23 cellular contexts compared by ENCODE assay signal in genomic region chr4:165662341-165662740, GRCh38.
DNase-seq lines count a peak whose midpoint lies in the region; ATAC-seq and TF ChIP-seq lines count a peak whose summit lies in the region.
"Had no signal": no experiment of that assay in that cellular context is flagged by ENCODE, and none has a peak within 500 bp of the region (broad histone marks: within the 10 kb centered on the region; RNA-seq: fewer than 3 reads in every experiment).

No MANE protein-coding gene starts in this region.

- TF ChIP-seq CTCF in GM23338 (conservative IDR thresholded peaks at IDR 0.05; ENCODE audit: low read depth in 2 of 2): no peak
- TF ChIP-seq CTCF in fibroblast of the aortic adventitia (IDR thresholded peaks at IDR 0.05; ENCODE audit: insufficient read depth, low read length): no peak
- no peak for TF ChIP-seq CTCF in retinal pigment epithelial cell (conservative IDR thresholded peaks at IDR 0.05; ENCODE audit: low read depth, low read length)
- TF ChIP-seq CTCF in natural killer cell (IDR thresholded peaks at IDR 0.05): no peak

- no peaks in the 10 kb centered on the region for H3K79me2 ChIP-seq in GM23338 (replicated peaks; ENCODE audit: insufficient read depth)

- no peaks in the 10 kb centered on the region for H3K36me3 ChIP-seq in GM23338 (ENCODE audit: insufficient read depth)

- H3K9me3 Mint-ChIP-seq in GM23338: no peaks in the 10 kb centered on the region
- H3K9me3 Mint-ChIP-seq in naive thymus-derived CD8-positive, alpha-beta T cell: peaks cover 0 to 4% (median 0%) of the 10 kb centered on the region in 9 donors
- H3K9me3 Mint-ChIP-seq in natural killer cell: peaks cover 0 to 6% of the 10 kb centered on the region in 2 donors
- H3K9me3 Mint-ChIP-seq: CD8-positive, alpha-beta T cell had no signal

- no peaks in the 10 kb centered on the region for H4K20me1 ChIP-seq in GM23338 (replicated peaks; ENCODE audit: insufficient read depth)

- DNase-seq in GM23338 (ENCODE audit: low spot score): no peak
- DNase-seq in astrocyte of the hippocampus (ENCODE audit: low read depth, low spot score): peak; percentile 62
- DNase-seq in fibroblast of the aortic adventitia (ENCODE audit: low read depth): peak; percentile 23
- peak; percentile 93 for DNase-seq in retinal pigment epithelial cell (ENCODE audit: low read depth)
- no peak for DNase-seq in naive thymus-derived CD8-positive, alpha-beta T cell
- DNase-seq in stimulated activated CD4-positive, alpha-beta T cell treated with anti-CD3 and anti-CD28 coated beads, Interleukin-1b, Interleukin-23, amount 100 ng/mL, for 48 hours: no peak
- DNase-seq in natural killer cell: no peak
- DNase-seq: AML-193; C1 segment of cervical spinal cord; CD8-positive, alpha-beta T cell; DND-41; GOT3; NCI-H1092 treated with DMSO at 0.1 percent for 48 hours; NCI-H146; NCI-H2029 treated with DMSO at 0.1 percent for 48 hours; NCI-H226; NCI-H510A treated with DMSO at 0.1 percent for 48 hours; NCI-H748 treated with DMSO at 0.1 percent for 48 hours; SHP77 treated with DMSO at 0.1 percent for 48 hours had no signal

- H2AFZ ChIP-seq in GM23338: peak overlapping the region; percentile 61; the same call in 1 of the 2 replicates

- H3K4me1 Mint-ChIP-seq in GM23338 (peaks cover 13% of the 10 kb centered on the region; the same call in 2 of the 3 replicates), natural killer cell (no peaks in the 10 kb centered on the region)
- no peaks in the 10 kb centered on the region for H3K4me1 Mint-ChIP-seq in naive thymus-derived CD8-positive, alpha-beta T cell

- H3K4me3 Mint-ChIP-seq in GM23338: no peak overlapping the region
- no peak overlapping the region for H3K4me3 Mint-ChIP-seq in naive thymus-derived CD8-positive, alpha-beta T cell
- H3K4me3 Mint-ChIP-seq in natural killer cell: no peak overlapping the region
- H3K4me3 Mint-ChIP-seq: CD8-positive, alpha-beta T cell had no signal

- H3K4me3 ChIP-seq in GM23338 (no peak overlapping the region), fibroblast of the aortic adventitia (ENCODE audit: low read depth, low read length) (no peak overlapping the region), retinal pigment epithelial cell (ENCODE audit: low read length) (no peak overlapping the region)
- H3K4me3 ChIP-seq: K562, SK-N-MC had no signal

- no peaks in the 10 kb centered on the region for H3F3A ChIP-seq in GM23338 (replicated peaks; ENCODE audit: low read depth)

- ATAC-seq in GM23338: no peak
- ATAC-seq in naive thymus-derived CD8-positive, alpha-beta T cell: no peak
- ATAC-seq in natural killer cell: no peak
- ATAC-seq in GM21825 (IDR thresholded peaks at IDR 0.05; ENCODE audit: unreplicated experiment): no peak
- ATAC-seq: CD8-positive, alpha-beta T cell; K562 had no signal

- H3K27me3 Mint-ChIP-seq in GM23338 (ENCODE audit: insufficient read depth, low read depth, poor library complexity) (peaks cover 4% of the 10 kb centered on the region), natural killer cell (ENCODE audit: low read depth in 2 of 2) (no peaks in the 10 kb centered on the region)
- no peaks in the 10 kb centered on the region for H3K27me3 Mint-ChIP-seq in naive thymus-derived CD8-positive, alpha-beta T cell

- H3K4me2 ChIP-seq in GM23338: no peak overlapping the region

- no peak overlapping the region for H3K27ac ChIP-seq in GM23338 (ENCODE audit: low read depth)
- H3K27ac ChIP-seq: RWPE1, SK-N-MC had no signal

- no peak overlapping the region for H3K27ac Mint-ChIP-seq in GM23338
- H3K27ac Mint-ChIP-seq in naive thymus-derived CD8-positive, alpha-beta T cell: no peak overlapping the region
- H3K27ac Mint-ChIP-seq in natural killer cell: no peak overlapping the region
- H3K27ac Mint-ChIP-seq: CD8-positive, alpha-beta T cell had no signal

- intact Hi-C loops in natural killer cell (cut with micrococcal nuclease): no loop called here

- H3K9me2 ChIP-seq in GM23338 (ENCODE audit: insufficient read depth): no peaks in the 10 kb centered on the region

- POLR2A ChIA-PET in naive thymus-derived CD8-positive, alpha-beta T cell (lab: Charles Lee): no interaction called here

- no peaks in the 10 kb centered on the region for H3K36me3 Mint-ChIP-seq in GM23338 (ENCODE audit: low read depth)
- no peaks in the 10 kb centered on the region for H3K36me3 Mint-ChIP-seq in naive thymus-derived CD8-positive, alpha-beta T cell
- H3K36me3 Mint-ChIP-seq in natural killer cell: no peaks in the 10 kb centered on the region
- H3K36me3 Mint-ChIP-seq: CD8-positive, alpha-beta T cell had no signal

- no peaks in the 10 kb centered on the region for H3K27me3 ChIP-seq in GM23338 (ENCODE audit: insufficient read depth)

- peaks cover 11% of the 10 kb centered on the region for H3K4me1 ChIP-seq in GM23338 (ENCODE audit: insufficient read depth)

TF ChIP-seq in GM23338, 12 proteins besides CTCF, POLR2A, EP300 and RAD21 (continues in another document):
- TF ChIP-seq POLR2AphosphoS5 (IDR thresholded peaks at IDR 0.05; ENCODE audit: low read depth) (no peak), EZH2phosphoT487 (IDR thresholded peaks at IDR 0.05; ENCODE audit: unreplicated experiment) (no peak), ZNF462 (CRISPR knock-in tag; IDR thresholded peaks at IDR 0.05) (no peak), ZNF331 (CRISPR knock-in tag; IDR thresholded peaks at IDR 0.05; ENCODE audit: low read depth) (no peak), ZNF114 (CRISPR knock-in tag; IDR thresholded peaks at IDR 0.05) (no peak), JUNB (IDR thresholded peaks at IDR 0.05; ENCODE audit: unreplicated experiment) (no peak), ETS1 (IDR thresholded peaks at IDR 0.05) (no peak), CREB1 (CRISPR knock-in tag; IDR thresholded peaks at IDR 0.05; ENCODE audit: low read depth) (no peak), NANOG (IDR thresholded peaks at IDR 0.05; ENCODE audit: borderline replicate concordance) (no peak)

Comparison
In these comparisons a context has a peak if more than half of its experiments do, and no peak if none do; other contexts are left out.
1. DNase-seq: peak in astrocyte of the hippocampus (single experiment), fibroblast of the aortic adventitia (single experiment) and retinal pigment epithelial cell (single experiment); none in GM23338 (single experiment), naive thymus-derived CD8-positive, alpha-beta T cell (0 of 10), stimulated activated CD4-positive, alpha-beta T cell treated with anti-CD3 and anti-CD28 coated beads, Interleukin-1b, Interleukin-23, amount 100 ng/mL, for 48 hours (single experiment) and natural killer cell (single experiment).